2 cellular contexts compared by ENCODE assay signal in the genomic region with DNA sequence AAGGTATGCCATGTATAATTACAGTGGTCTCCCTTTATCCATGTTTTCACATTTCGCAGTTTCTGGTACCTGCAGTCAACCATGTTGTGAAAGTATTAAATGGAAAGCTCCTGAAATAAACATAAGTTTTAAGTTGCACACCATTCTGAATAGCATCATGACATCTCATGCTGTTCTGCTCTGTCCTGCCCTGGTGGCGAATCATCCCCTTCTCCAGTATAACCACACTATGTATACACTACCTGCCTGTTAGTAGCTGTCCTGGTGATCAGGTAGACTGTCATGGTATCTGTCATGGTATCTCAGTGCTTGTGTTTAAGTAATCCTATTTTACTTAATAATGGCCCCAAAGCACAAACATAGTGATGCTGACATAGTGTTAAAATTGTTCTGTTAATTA.
TF ChIP-seq lines count a peak whose summit lies in the region.

No MANE protein-coding gene starts in this region.

TF ChIP-seq in GM23338, 12 proteins besides CTCF, POLR2A, EP300 and RAD21:
- TF ChIP-seq, protein P1, sequence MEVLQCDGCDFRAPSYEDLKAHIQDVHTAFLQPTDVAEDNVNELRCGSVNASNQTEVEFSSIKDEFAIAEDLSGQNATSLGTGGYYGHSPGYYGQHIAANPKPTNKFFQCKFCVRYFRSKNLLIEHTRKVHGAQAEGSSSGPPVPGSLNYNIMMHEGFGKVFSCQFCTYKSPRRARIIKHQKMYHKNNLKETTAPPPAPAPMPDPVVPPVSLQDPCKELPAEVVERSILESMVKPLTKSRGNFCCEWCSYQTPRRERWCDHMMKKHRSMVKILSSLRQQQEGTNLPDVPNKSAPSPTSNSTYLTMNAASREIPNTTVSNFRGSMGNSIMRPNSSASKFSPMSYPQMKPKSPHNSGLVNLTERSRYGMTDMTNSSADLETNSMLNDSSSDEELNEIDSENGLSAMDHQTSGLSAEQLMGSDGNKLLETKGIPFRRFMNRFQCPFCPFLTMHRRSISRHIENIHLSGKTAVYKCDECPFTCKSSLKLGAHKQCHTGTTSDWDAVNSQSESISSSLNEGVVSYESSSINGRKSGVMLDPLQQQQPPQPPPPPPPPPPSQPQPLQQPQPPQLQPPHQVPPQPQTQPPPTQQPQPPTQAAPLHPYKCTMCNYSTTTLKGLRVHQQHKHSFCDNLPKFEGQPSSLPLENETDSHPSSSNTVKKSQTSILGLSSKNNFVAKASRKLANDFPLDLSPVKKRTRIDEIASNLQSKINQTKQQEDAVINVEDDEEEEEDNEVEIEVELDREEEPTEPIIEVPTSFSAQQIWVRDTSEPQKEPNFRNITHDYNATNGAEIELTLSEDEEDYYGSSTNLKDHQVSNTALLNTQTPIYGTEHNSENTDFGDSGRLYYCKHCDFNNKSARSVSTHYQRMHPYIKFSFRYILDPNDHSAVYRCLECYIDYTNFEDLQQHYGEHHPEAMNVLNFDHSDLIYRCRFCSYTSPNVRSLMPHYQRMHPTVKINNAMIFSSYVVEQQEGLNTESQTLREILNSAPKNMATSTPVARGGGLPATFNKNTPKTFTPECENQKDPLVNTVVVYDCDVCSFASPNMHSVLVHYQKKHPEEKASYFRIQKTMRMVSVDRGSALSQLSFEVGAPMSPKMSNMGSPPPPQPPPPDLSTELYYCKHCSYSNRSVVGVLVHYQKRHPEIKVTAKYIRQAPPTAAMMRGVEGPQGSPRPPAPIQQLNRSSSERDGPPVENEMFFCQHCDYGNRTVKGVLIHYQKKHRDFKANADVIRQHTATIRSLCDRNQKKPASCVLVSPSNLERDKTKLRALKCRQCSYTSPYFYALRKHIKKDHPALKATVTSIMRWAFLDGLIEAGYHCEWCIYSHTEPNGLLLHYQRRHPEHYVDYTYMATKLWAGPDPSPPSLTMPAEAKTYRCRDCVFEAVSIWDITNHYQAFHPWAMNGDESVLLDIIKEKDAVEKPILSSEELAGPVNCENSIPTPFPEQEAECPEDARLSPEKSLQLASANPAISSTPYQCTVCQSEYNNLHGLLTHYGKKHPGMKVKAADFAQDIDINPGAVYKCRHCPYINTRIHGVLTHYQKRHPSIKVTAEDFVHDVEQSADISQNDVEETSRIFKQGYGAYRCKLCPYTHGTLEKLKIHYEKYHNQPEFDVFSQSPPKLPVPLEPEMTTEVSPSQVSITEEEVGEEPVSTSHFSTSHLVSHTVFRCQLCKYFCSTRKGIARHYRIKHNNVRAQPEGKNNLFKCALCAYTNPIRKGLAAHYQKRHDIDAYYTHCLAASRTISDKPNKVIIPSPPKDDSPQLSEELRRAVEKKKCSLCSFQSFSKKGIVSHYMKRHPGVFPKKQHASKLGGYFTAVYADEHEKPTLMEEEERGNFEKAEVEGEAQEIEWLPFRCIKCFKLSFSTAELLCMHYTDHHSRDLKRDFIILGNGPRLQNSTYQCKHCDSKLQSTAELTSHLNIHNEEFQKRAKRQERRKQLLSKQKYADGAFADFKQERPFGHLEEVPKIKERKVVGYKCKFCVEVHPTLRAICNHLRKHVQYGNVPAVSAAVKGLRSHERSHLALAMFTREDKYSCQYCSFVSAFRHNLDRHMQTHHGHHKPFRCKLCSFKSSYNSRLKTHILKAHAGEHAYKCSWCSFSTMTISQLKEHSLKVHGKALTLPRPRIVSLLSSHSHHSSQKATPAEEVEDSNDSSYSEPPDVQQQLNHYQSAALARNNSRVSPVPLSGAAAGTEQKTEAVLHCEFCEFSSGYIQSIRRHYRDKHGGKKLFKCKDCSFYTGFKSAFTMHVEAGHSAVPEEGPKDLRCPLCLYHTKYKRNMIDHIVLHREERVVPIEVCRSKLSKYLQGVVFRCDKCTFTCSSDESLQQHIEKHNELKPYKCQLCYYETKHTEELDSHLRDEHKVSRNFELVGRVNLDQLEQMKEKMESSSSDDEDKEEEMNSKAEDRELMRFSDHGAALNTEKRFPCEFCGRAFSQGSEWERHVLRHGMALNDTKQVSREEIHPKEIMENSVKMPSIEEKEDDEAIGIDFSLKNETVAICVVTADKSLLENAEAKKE (CRISPR knock-in tag; IDR thresholded peaks at IDR 0.05) = no peak
- no peak for TF ChIP-seq STAT1 (IDR thresholded peaks at IDR 0.05; ENCODE audit: unreplicated experiment)
- no peak for TF ChIP-seq EZH2 (IDR thresholded peaks at IDR 0.05; ENCODE audit: low read depth, unreplicated experiment)
- TF ChIP-seq CREB1 (CRISPR knock-in tag; IDR thresholded peaks at IDR 0.05; ENCODE audit: low read depth) = no peak
- TF ChIP-seq JUNB (IDR thresholded peaks at IDR 0.05; ENCODE audit: unreplicated experiment) = no peak
- no peak for TF ChIP-seq EZH2phosphoT487 (IDR thresholded peaks at IDR 0.05; ENCODE audit: unreplicated experiment)
- no peak for TF ChIP-seq POLR2AphosphoS5 (IDR thresholded peaks at IDR 0.05; ENCODE audit: low read depth)
- no peak for TF ChIP-seq NANOG (IDR thresholded peaks at IDR 0.05; ENCODE audit: borderline replicate concordance)
TF ChIP-seq in GM23338: peak in this region for 0.

TF ChIP-seq in IMR-90, 13 proteins besides CTCF, POLR2A, EP300 and RAD21:
- TF ChIP-seq RFX5 (IDR thresholded peaks at IDR 0.05; ENCODE audit: low read depth, low read length) (no peak), CHD1 (IDR thresholded peaks at IDR 0.05; ENCODE audit: low read depth, low read length) (no peak), NFE2L2 (IDR thresholded peaks at IDR 0.05; ENCODE audit: low read depth, low read length) (no peak), MAZ (IDR thresholded peaks at IDR 0.05; ENCODE audit: borderline replicate concordance, low read depth, low read length) (no peak), SMC3 (IDR thresholded peaks at IDR 0.05; ENCODE audit: low read depth, low read length) (no peak), RCOR1 (IDR thresholded peaks at IDR 0.05; ENCODE audit: insufficient replicate concordance, low read length) (no peak), MAFK (IDR thresholded peaks at IDR 0.05; ENCODE audit: low read depth, low read length) (no peak), CEBPB (IDR thresholded peaks at IDR 0.05; ENCODE audit: low read depth, low read length) (no peak), FOS (IDR thresholded peaks at IDR 0.05; ENCODE audit: low read depth, low read length) (no peak), BHLHE40 (IDR thresholded peaks at IDR 0.05; ENCODE audit: low read depth, low read length) (no peak), MXI1 (IDR thresholded peaks at IDR 0.05; ENCODE audit: borderline replicate concordance, low read depth, low read length) (no peak)
- TF ChIP-seq, protein P2, sequence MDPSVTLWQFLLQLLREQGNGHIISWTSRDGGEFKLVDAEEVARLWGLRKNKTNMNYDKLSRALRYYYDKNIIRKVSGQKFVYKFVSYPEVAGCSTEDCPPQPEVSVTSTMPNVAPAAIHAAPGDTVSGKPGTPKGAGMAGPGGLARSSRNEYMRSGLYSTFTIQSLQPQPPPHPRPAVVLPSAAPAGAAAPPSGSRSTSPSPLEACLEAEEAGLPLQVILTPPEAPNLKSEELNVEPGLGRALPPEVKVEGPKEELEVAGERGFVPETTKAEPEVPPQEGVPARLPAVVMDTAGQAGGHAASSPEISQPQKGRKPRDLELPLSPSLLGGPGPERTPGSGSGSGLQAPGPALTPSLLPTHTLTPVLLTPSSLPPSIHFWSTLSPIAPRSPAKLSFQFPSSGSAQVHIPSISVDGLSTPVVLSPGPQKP (IDR thresholded peaks at IDR 0.05; ENCODE audit: borderline replicate concordance, low read depth, low read length) = no peak
- TF ChIP-seq, protein P3, sequence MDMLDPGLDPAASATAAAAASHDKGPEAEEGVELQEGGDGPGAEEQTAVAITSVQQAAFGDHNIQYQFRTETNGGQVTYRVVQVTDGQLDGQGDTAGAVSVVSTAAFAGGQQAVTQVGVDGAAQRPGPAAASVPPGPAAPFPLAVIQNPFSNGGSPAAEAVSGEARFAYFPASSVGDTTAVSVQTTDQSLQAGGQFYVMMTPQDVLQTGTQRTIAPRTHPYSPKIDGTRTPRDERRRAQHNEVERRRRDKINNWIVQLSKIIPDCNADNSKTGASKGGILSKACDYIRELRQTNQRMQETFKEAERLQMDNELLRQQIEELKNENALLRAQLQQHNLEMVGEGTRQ (IDR thresholded peaks at IDR 0.05; ENCODE audit: low read depth, low read length) = no peak
